ENCODE assay signal across 22 cellular contexts in genomic region chr6:14462135-14462905, GRCh38.
"Had no signal": no experiment of that assay in that cellular context is flagged by ENCODE, and none has a peak within 500 bp of the region (broad histone marks: within the 10 kb centered on the region; RNA-seq: fewer than 3 reads in every experiment).

No MANE protein-coding gene starts in this region.

- H3K4me1 Mint-ChIP-seq: nephron progenitor cell; stimulated activated naive CD8-positive, alpha-beta T cell treated with anti-CD3 and anti-CD28 coated beads, Interleukin-15, amount 100 ng/mL, for 72 hours had no signal

- H3K4me3 Mint-ChIP-seq: naive thymus-derived CD8-positive, alpha-beta T cell; nephron progenitor cell; neural crest cell; stimulated activated memory B cell treated with anti-CD40 and anti-IgM and Interleukin-4, amounts not matched to agents 10 μg/mL and 1 μg/mL and 100 μg/mL, for 72 hours; stimulated activated naive CD8-positive, alpha-beta T cell treated with anti-CD3 and anti-CD28 coated beads, Interleukin-15, amount 100 ng/mL, for 72 hours had no signal

- H3K27ac Mint-ChIP-seq: naive thymus-derived CD8-positive, alpha-beta T cell; nephron progenitor cell; stimulated activated memory B cell treated with anti-CD40 and anti-IgM and Interleukin-4, amounts not matched to agents 10 μg/mL and 1 μg/mL and 100 μg/mL, for 72 hours; stimulated activated naive CD8-positive, alpha-beta T cell treated with anti-CD3 and anti-CD28 coated beads, Interleukin-15, amount 100 ng/mL, for 72 hours had no signal

- H3K27me3 Mint-ChIP-seq: naive B cell; stimulated activated memory B cell treated with anti-CD40 and anti-IgM and Interleukin-4, amounts not matched to agents 10 μg/mL and 1 μg/mL and 100 μg/mL, for 72 hours; stimulated activated naive CD8-positive, alpha-beta T cell treated with anti-CD3 and anti-CD28 coated beads, Interleukin-15, amount 100 ng/mL, for 72 hours had no signal

- ATAC-seq: naive thymus-derived CD8-positive, alpha-beta T cell; pancreas; right cardiac atrium; sciatic nerve; stimulated activated memory B cell treated with anti-CD40 and anti-IgM and Interleukin-4, amounts not matched to agents 10 μg/mL and 1 μg/mL and 100 μg/mL, for 72 hours; stimulated activated naive CD8-positive, alpha-beta T cell treated with anti-CD3 and anti-CD28 coated beads, Interleukin-15, amount 100 ng/mL, for 72 hours; stimulated activated naive CD8-positive, alpha-beta T cell treated with anti-CD3 and anti-CD28 coated beads, Interleukin-15, Interleukin-2, amounts not matched to agents 100 U/mL and 50 U/mL, for 24 hours; upper lobe of right lung had no signal

- DNase-seq: naive B cell; naive thymus-derived CD8-positive, alpha-beta T cell; nephron progenitor cell; pancreas; right cardiac atrium; spleen; stimulated activated CD4-positive, alpha-beta T cell treated with anti-CD3 and anti-CD28 coated beads, Interleukin-12 subunit alpha, Interleukin-12 subunit beta, amount 100 ng/mL, for 4 hours; stimulated activated CD4-positive, alpha-beta T cell treated with anti-CD3 and anti-CD28 coated beads, Interleukin-1b, Interleukin-23, amount 100 ng/mL, for 48 hours; stimulated activated CD4-positive, alpha-beta T cell treated with anti-CD3 and anti-CD28 coated beads, Interleukin-4, amount 100 ng/mL, for 1 hour; stimulated activated CD4-positive, alpha-beta T cell treated with anti-CD3 and anti-CD28 coated beads, Interleukin-4, amount 100 ng/mL, for 4 hours; stimulated activated CD8-positive, alpha-beta memory T cell treated with anti-CD3 and anti-CD28 coated beads, Interleukin-4, amount 100 ng/mL, for 48 hours; stimulated activated naive CD4-positive, alpha-beta T cell; stimulated activated naive CD8-positive, alpha-beta T cell treated with anti-CD3 and anti-CD28 coated beads, Interleukin-15, amount 100 ng/mL, for 72 hours; stimulated activated naive CD8-positive, alpha-beta T cell treated with anti-CD3 and anti-CD28 coated beads, Interleukin-15, Interleukin-2, amounts not matched to agents 100 U/mL and 50 U/mL, for 24 hours; substantia nigra; thyroid gland; trophoblast cell; upper lobe of right lung; uterus had no signal
